ENCODE assay signal across 12 cellular contexts in the genomic region with DNA sequence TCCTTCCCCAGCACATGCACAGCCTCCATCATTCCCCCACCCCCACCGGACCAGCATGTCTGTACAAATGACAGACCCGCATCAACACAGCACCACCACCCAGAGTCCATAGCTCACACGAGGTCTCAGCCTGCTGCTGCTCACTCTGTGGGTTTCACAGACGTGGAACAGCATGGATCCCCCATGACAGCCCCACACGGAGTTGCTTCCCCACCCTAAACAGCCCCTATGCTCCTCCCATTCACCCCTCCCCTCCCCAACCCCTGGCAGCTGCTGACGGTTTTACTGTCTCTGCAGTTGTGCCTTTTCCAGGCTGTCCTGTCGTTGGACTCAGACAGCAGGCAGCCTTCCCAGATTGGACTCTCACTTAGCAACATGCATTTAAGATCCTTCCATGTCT.
DNase-seq lines count a peak whose midpoint lies in the region; ATAC-seq and TF ChIP-seq lines count a peak whose summit lies in the region.
"Had no signal": no experiment of that assay in that cellular context is flagged by ENCODE, and none has a peak within 500 bp of the region (broad histone marks: within the 10 kb centered on the region; RNA-seq: fewer than 3 reads in every experiment).

No MANE protein-coding gene starts in this region.

- no peaks in the 10 kb centered on the region for H3K9me3 Mint-ChIP-seq in natural killer cell treated with Interleukin-12 subunit alpha and Interleukin-12 subunit beta and Interleukin-15 and Interleukin-18, amount 100 ng/mL, for 72 hours
- H3K9me3 Mint-ChIP-seq in natural killer cell, result no peaks in the 10 kb centered on the region
- H3K9me3 Mint-ChIP-seq in activated naive CD4-positive, alpha-beta T cell treated with anti-CD3 and anti-CD28 coated beads, Interleukin-2, amount 50 U/mL, for 72 hours, result no peaks in the 10 kb centered on the region
- H3K9me3 Mint-ChIP-seq: immature natural killer cell had no signal

- peaks cover 21 to 41% of the 10 kb centered on the region in 2 donors for H3K27me3 Mint-ChIP-seq in natural killer cell treated with Interleukin-12 subunit alpha and Interleukin-12 subunit beta and Interleukin-15 and Interleukin-18, amount 100 ng/mL, for 72 hours
- H3K27me3 Mint-ChIP-seq in natural killer cell (ENCODE audit: low read depth in 2 of 2), result peaks cover 11 to 32% of the 10 kb centered on the region in 2 donors

- H3K27me3 ChIP-seq in left ventricle myocardium inferior (ENCODE audit: low read depth), result no peaks in the 10 kb centered on the region

- ATAC-seq in natural killer cell treated with Interleukin-12 subunit alpha and Interleukin-12 subunit beta and Interleukin-15 and Interleukin-18, amount 100 ng/mL, for 72 hours, result no peak
- ATAC-seq in natural killer cell, result no peak
- no peak for ATAC-seq in activated naive CD4-positive, alpha-beta T cell treated with anti-CD3 and anti-CD28 coated beads, Interleukin-2, amount 50 U/mL, for 72 hours
- ATAC-seq in GM18861 (IDR thresholded peaks at IDR 0.05; ENCODE audit: unreplicated experiment), result no peak
- no peak for ATAC-seq in HG02623 (IDR thresholded peaks at IDR 0.05; ENCODE audit: unreplicated experiment)

- intact Hi-C loops in natural killer cell (cut with micrococcal nuclease) (no loop called here), left ventricle myocardium inferior (cut with micrococcal nuclease) (no loop called here)

- no peaks in the 10 kb centered on the region for H3K36me3 Mint-ChIP-seq in natural killer cell treated with Interleukin-12 subunit alpha and Interleukin-12 subunit beta and Interleukin-15 and Interleukin-18, amount 100 ng/mL, for 72 hours
- H3K36me3 Mint-ChIP-seq in natural killer cell, result no peaks in the 10 kb centered on the region
- no peaks in the 10 kb centered on the region for H3K36me3 Mint-ChIP-seq in activated naive CD4-positive, alpha-beta T cell treated with anti-CD3 and anti-CD28 coated beads, Interleukin-2, amount 50 U/mL, for 72 hours
- H3K36me3 Mint-ChIP-seq: immature natural killer cell had no signal

- no peaks in the 10 kb centered on the region for H3K4me1 Mint-ChIP-seq in natural killer cell treated with Interleukin-12 subunit alpha and Interleukin-12 subunit beta and Interleukin-15 and Interleukin-18, amount 100 ng/mL, for 72 hours (ENCODE audit: low read depth in 2 of 2)
- no peaks in the 10 kb centered on the region for H3K4me1 Mint-ChIP-seq in natural killer cell
- H3K4me1 Mint-ChIP-seq: immature natural killer cell had no signal

- H3K9me3 ChIP-seq in left ventricle myocardium inferior (replicated peaks), result no peaks in the 10 kb centered on the region

- TF ChIP-seq CTCF in natural killer cell (IDR thresholded peaks at IDR 0.05) (no peak), left ventricle myocardium inferior (IDR thresholded peaks at IDR 0.05; ENCODE audit: borderline replicate concordance) (no peak)

- DNase-seq in natural killer cell treated with Interleukin-12 subunit alpha and Interleukin-12 subunit beta and Interleukin-15 and Interleukin-18, amount 100 ng/mL, for 72 hours (ENCODE audit: low spot score), result peak; percentile 22
- no peak for DNase-seq in natural killer cell
- peak; percentile 43 for DNase-seq in left ventricle myocardium inferior
- DNase-seq in occipital lobe (lab: John Stamatoyannopoulos, UW), result peak; percentile 22
- DNase-seq in activated naive CD4-positive, alpha-beta T cell treated with anti-CD3 and anti-CD28 coated beads, Interleukin-2, amount 50 U/mL, for 72 hours (ENCODE audit: low spot score in 2 of 2), result no peak
- no peak for DNase-seq in NCI-H2081 (lab: John Stamatoyannopoulos, UW)
- DNase-seq: immature natural killer cell; MV-4-11; NK-92 treated with Interleukin-12 subunit alpha and Interleukin-12 subunit beta, amount 100 ng/mL, for 24 hours; stimulated activated naive CD4-positive, alpha-beta T cell had no signal

- no peak overlapping the region for H3K27ac Mint-ChIP-seq in natural killer cell treated with Interleukin-12 subunit alpha and Interleukin-12 subunit beta and Interleukin-15 and Interleukin-18, amount 100 ng/mL, for 72 hours
- no peak overlapping the region for H3K27ac Mint-ChIP-seq in natural killer cell
- H3K27ac Mint-ChIP-seq in activated naive CD4-positive, alpha-beta T cell treated with anti-CD3 and anti-CD28 coated beads, Interleukin-2, amount 50 U/mL, for 72 hours, result no peak overlapping the region
- H3K27ac Mint-ChIP-seq: immature natural killer cell had no signal

- H3K4me3 ChIP-seq in left ventricle myocardium inferior, result no peak overlapping the region

- H3K27ac ChIP-seq in left ventricle myocardium inferior (replicated peaks), result no peak overlapping the region

- peaks cover 31% of the 10 kb centered on the region for H3K4me1 ChIP-seq in left ventricle myocardium inferior

- no peak overlapping the region for H3K4me3 Mint-ChIP-seq in natural killer cell treated with Interleukin-12 subunit alpha and Interleukin-12 subunit beta and Interleukin-15 and Interleukin-18, amount 100 ng/mL, for 72 hours
- no peak overlapping the region for H3K4me3 Mint-ChIP-seq in natural killer cell
- H3K4me3 Mint-ChIP-seq: immature natural killer cell had no signal

- H3K36me3 ChIP-seq in left ventricle myocardium inferior, result peaks cover 3% of the 10 kb centered on the region

Comparison
In these comparisons a context has a peak if more than half of its experiments do, and no peak if none do; other contexts are left out.
1. DNase-seq: peak in natural killer cell treated with Interleukin-12 subunit alpha and Interleukin-12 subunit beta and Interleukin-15 and Interleukin-18, amount 100 ng/mL, for 72 hours (single experiment), left ventricle myocardium inferior (single experiment) and occipital lobe (single experiment); none in natural killer cell (single experiment), activated naive CD4-positive, alpha-beta T cell treated with anti-CD3 and anti-CD28 coated beads, Interleukin-2, amount 50 U/mL, for 72 hours (0 of 2) and NCI-H2081 (0 of 2).